ENCODE assay signal across 8 cellular contexts in genomic region chr6:28943557-28944411, GRCh38. TPM values are rescaled to one million over a fixed set of nuclear protein-coding genes. Genes with fewer than 3 reads are reported as not detected.
A peak's percentile ranks its signal among the peaks of the same experiment; 100 is the strongest.
DNase-seq lines count a peak whose midpoint lies in the region; ATAC-seq and TF ChIP-seq lines count a peak whose summit lies in the region.

No MANE protein-coding gene starts in this region.

- intact Hi-C loops in PC-9 (cut with micrococcal nuclease; ENCODE audit: unreplicated experiment): loop anchor here (5.0 kb wide), 3 partner anchors 61 to 256 kb away; no protein-coding TSS in a partner anchor

- H3K27me3 ChIP-seq in PC-9 (ENCODE audit: insufficient read depth, low read depth): no peaks in the 10 kb centered on the region
- H3K27me3 ChIP-seq in subcutaneous abdominal adipose tissue (ENCODE audit: control insufficient read depth in 5 of 5, insufficient read depth in 4 of 5, low read length in 5 of 5): no peaks in the 10 kb centered on the region

- peaks cover 5% of the 10 kb centered on the region for H3K36me3 Mint-ChIP-seq in nephron progenitor cell (ENCODE audit: low read depth)

- H2AFZ ChIP-seq in PC-9: peak overlapping the region; percentile 93

- TF ChIP-seq CTCF in C4-2B (conservative IDR thresholded peaks at IDR 0.05) (no peak), PC-9 (conservative IDR thresholded peaks at IDR 0.05) (no peak), fibroblast of villous mesenchyme (IDR thresholded peaks at IDR 0.05; ENCODE audit: insufficient read depth, low read depth, low read length) (no peak), nephron progenitor cell (IDR thresholded peaks at IDR 0.05) (no peak)

- BruUV-seq in PC-9 (replicated peaks; lab: Mats Ljungman, UMichigan): TSS peak; percentile 83

- peaks cover 58% of the 10 kb centered on the region for H3F3A ChIP-seq in PC-9 (ENCODE audit: insufficient read depth, low read depth)

- no peaks in the 10 kb centered on the region for H3K9me3 ChIP-seq in PC-9 (ENCODE audit: insufficient read depth, low read depth)
- H3K9me3 ChIP-seq in subcutaneous abdominal adipose tissue (ENCODE audit: control insufficient read depth in 5 of 5, low read length in 5 of 5): no peaks in the 10 kb centered on the region

- peak overlapping the region; percentile 72 for H3K27ac Mint-ChIP-seq in nephron progenitor cell

- H3K4me3 ChIP-seq in PC-9: peak overlapping the region; percentile 81
- peak overlapping the region; percentile 71 for H3K4me3 ChIP-seq in fibroblast of villous mesenchyme (ENCODE audit: low read depth, low read length)
- peak overlapping the region; percentile 65 to 98 (median 83) for H3K4me3 ChIP-seq in subcutaneous abdominal adipose tissue (ENCODE audit: low read depth in 1 of 5, low read length in 5 of 5)

- no peak for ATAC-seq in GM21825 (IDR thresholded peaks at IDR 0.05; ENCODE audit: unreplicated experiment)

- H3K9me3 Mint-ChIP-seq in nephron progenitor cell: peaks cover 17% of the 10 kb centered on the region

- peak overlapping the region; percentile 88 for H3K4me3 Mint-ChIP-seq in nephron progenitor cell

- H3K9ac ChIP-seq in subcutaneous abdominal adipose tissue (ENCODE audit: low read length in 5 of 5): peak overlapping the region; percentile 80 to 94 (median 84)

- H3K4me2 ChIP-seq in PC-9: peak overlapping the region; percentile 87

- H3K9me2 ChIP-seq in PC-9 (ENCODE audit: insufficient read depth): no peaks in the 10 kb centered on the region

- peaks cover 59% of the 10 kb centered on the region for H3K4me1 Mint-ChIP-seq in nephron progenitor cell

- POLR2A ChIA-PET in PC-9 (lab: Charles Lee; ENCODE audit: unreplicated experiment): no interaction called here

- CTCF ChIA-PET in PC-9 (lab: Charles Lee): no interaction called here

- H4K20me1 ChIP-seq in PC-9 (ENCODE audit: insufficient read depth): no peaks in the 10 kb centered on the region

- H3K27ac ChIP-seq in C4-2B: peak overlapping the region; percentile 49
- peak overlapping the region; percentile 74 for H3K27ac ChIP-seq in PC-9
- peak overlapping the region; percentile 88 for H3K27ac ChIP-seq in subcutaneous abdominal adipose tissue (ENCODE audit: low read depth, low read length)

- no peaks in the 10 kb centered on the region for H3K79me2 ChIP-seq in PC-9 (ENCODE audit: low read depth)

- DNase-seq in HPDE6-E6E7 (ENCODE audit: extremely low spot score) (peak; percentile 19), PC-9 (peak; percentile 49 to 81), fibroblast of villous mesenchyme (ENCODE audit: low read depth) (peak; percentile 70), nephron progenitor cell (peak; percentile 80)
- peak; percentile 40 for DNase-seq in activated effector memory CD4-positive, alpha-beta T cell treated with Interleukin-2 at 50 U/mL for 16 hours

- peaks cover 4% of the 10 kb centered on the region for H3K27me3 Mint-ChIP-seq in nephron progenitor cell (ENCODE audit: low read depth, poor library complexity)

- H3K36me3 ChIP-seq in PC-9 (ENCODE audit: low read depth): no peaks in the 10 kb centered on the region
- no peaks in the 10 kb centered on the region for H3K36me3 ChIP-seq in subcutaneous abdominal adipose tissue (ENCODE audit: control insufficient read depth in 5 of 5, insufficient read depth in 5 of 5, low read length in 5 of 5)

- peaks cover 50% of the 10 kb centered on the region for H3K4me1 ChIP-seq in PC-9 (replicated peaks; ENCODE audit: insufficient read depth)
- H3K4me1 ChIP-seq in subcutaneous abdominal adipose tissue (ENCODE audit: control insufficient read depth in 5 of 5, insufficient read depth in 5 of 5, low read length in 5 of 5): peaks cover 2 to 36% (median 23%) of the 10 kb centered on the region in 5 donors

RNA-seq across cellular contexts. Expression of gene TRIM27, which starts 20.0 kb away (rescaled TPM):
- total RNA-seq in PC-9 (2021): 67.2 and 86.2 TPM in 2 replicates
- total RNA-seq in fibroblast of villous mesenchyme: 57.0 and 76.9 TPM in 2 replicates

Comparison
In these comparisons a context has a peak if more than half of its experiments do, and no peak if none do; other contexts are left out.
1. DNase-seq: peak in every context shown above with its lines; median percentile 80 in nephron progenitor cell; 70 in fibroblast of villous mesenchyme; 65 in PC-9; 40 in activated effector memory CD4-positive, alpha-beta T cell treated with Interleukin-2 at 50 U/mL for 16 hours; 19 in HPDE6-E6E7.